14 cellular contexts compared by ENCODE assay signal in the genomic region with DNA sequence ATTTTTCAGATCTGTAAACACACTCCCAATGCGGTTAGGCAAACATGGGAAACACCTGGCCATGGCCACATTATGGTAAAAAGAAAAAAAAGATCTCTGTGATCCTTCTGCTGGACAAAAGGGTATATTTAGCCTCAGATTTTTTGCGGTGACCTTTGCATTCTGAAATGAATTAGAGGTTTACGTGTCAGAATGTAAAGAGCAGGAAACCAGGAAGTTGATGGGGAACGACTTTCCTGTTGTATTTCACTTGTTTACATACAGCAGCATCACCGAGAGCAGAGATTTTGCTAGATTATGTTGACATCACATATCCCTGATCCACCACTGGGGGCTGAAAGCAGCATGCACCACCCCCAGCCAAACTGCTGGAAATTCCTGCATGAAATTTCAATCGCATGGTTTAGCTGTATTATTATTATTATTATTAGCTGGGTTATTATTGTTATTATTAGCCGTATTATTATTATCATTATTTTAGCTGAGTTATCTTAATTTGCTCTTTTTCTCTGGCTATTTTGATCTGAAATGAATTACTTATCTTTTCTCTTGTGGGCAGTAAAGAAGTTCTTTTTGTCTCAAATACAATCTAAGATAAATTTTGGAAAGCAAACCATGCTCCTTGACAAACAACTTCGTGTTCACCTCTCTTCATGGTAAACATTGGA.
DNase-seq lines count a peak whose midpoint lies in the region; ATAC-seq, FAIRE-seq and TF ChIP-seq lines count a peak whose summit lies in the region.
"Had no signal": no experiment of that assay in that cellular context is flagged by ENCODE, and none has a peak within 500 bp of the region (broad histone marks: within the 10 kb centered on the region; RNA-seq: fewer than 3 reads in every experiment).

No MANE protein-coding gene starts in this region.

- in situ Hi-C loops in HepG2 (cut with HindIII; ENCODE audit: extremely low pct_ligation_motif_present, low pct_unique_long_range_greater_than_20kb): no loop called here

- DNase-seq in DMS 273 (lab: John Stamatoyannopoulos, UW; ENCODE audit: unreplicated experiment) (peak; percentile 74), WTC11 (ENCODE audit: low spot score) (no peak), HepG2 (ENCODE audit: low spot score) (peak; percentile 92), GOT3 (lab: John Stamatoyannopoulos, UW) (no peak), NCI-H1092 treated with DMSO at 0.1 percent for 48 hours (lab: John Stamatoyannopoulos, UW) (no peak), NCI-H1436 (lab: John Stamatoyannopoulos, UW) (no peak)
- DNase-seq: activated CD4-positive, CD25-positive, alpha-beta regulatory T cell treated with anti-CD3 and anti-CD28 coated beads, Interleukin-2, amount 50 U/mL, for 72 hours; activated gamma-delta T cell; effector memory CD4-positive, alpha-beta T cell; stimulated activated CD4-positive, alpha-beta T cell treated with anti-CD3 and anti-CD28 coated beads, Interleukin-2, amount 100 ng/mL, for 48 hours had no signal

- H3K4me1 Mint-ChIP-seq in WTC11: peaks cover 34% of the 10 kb centered on the region

- WGBS in HUES64: 67% methylated on average over 6 of the region's 8 CpGs
- WGBS in HepG2 (ENCODE audit: low lambda C conversion rate): 17% methylated on average over 8 of the region's 8 CpGs

- FAIRE-seq in HepG2 (lab: Jason Lieb, UNC): no peak

- peak overlapping the region; percentile 56 for H3K4me2 ChIP-seq in HepG2 (ENCODE audit: low read depth, low read length)
- H3K4me2 ChIP-seq: PC-9 had no signal

- H3K27ac Mint-ChIP-seq in WTC11: peak overlapping the region; percentile 57; the same call in 1 of the 2 replicates

- no peak for TF ChIP-seq RAD21 in HepG2 (CRISPR knock-in tag; IDR thresholded peaks at IDR 0.05)

- no peaks in the 10 kb centered on the region for H3K9me3 ChIP-seq in HUES64 (ENCODE audit: insufficient read depth, low read depth, low read length)
- no peaks in the 10 kb centered on the region for H3K9me3 ChIP-seq in HepG2 (ENCODE audit: low read length)
- H3K9me3 ChIP-seq: neutrophil had no signal

- H3K9ac ChIP-seq in HUES64 (ENCODE audit: low read depth, low read length) (no peak overlapping the region), HepG2 (ENCODE audit: insufficient read depth, low read depth, low read length) (peak overlapping the region; percentile 16; the same call in 1 of the 2 replicates)

- no peak overlapping the region for H2AFZ ChIP-seq in HepG2 (ENCODE audit: low read length)
- H2AFZ ChIP-seq: PC-9 had no signal

- BruUV-seq in HepG2 (replicated peaks; lab: Mats Ljungman, UMichigan): no TSS peak

- no peaks in the 10 kb centered on the region for H4K20me1 ChIP-seq in HepG2 (ENCODE audit: insufficient read depth, low read length)

- CTCF ChIA-PET in WTC11 (lab: Charles Lee) (no interaction called here), HepG2 (lab: Yijun Ruan, JAX; ENCODE audit: low intra/inter-chr PET ratio, low total read pairs) (no interaction called here)

- TF ChIP-seq POLR2A in HepG2 (IDR thresholded peaks at IDR 0.05; ENCODE audit: insufficient read depth in 1 of 2, low read depth in 2 of 2, low read length in 2 of 2): no peak

- POLR2A ChIA-PET in WTC11 (lab: Charles Lee): no interaction called here
- POLR2A ChIA-PET in HepG2 (lab: Yijun Ruan, JAX): no interaction called here

- H3K4me1 ChIP-seq in HUES64 (ENCODE audit: insufficient read depth, low read length): peaks cover 34% of the 10 kb centered on the region
- peaks cover 34% of the 10 kb centered on the region for H3K4me1 ChIP-seq in HepG2 (ENCODE audit: insufficient read depth, low read length)

- H3K27ac ChIP-seq in HUES64 (ENCODE audit: low read depth, low read length) (peak overlapping the region; percentile 24; the same call in 1 of the 2 replicates), HepG2 (ENCODE audit: extremely low read length, insufficient read depth, low read length) (peak overlapping the region; percentile 60)
- H3K27ac ChIP-seq: neutrophil, PC-9 had no signal

- no peaks in the 10 kb centered on the region for H3K36me3 ChIP-seq in HUES64 (ENCODE audit: insufficient read depth, low read length)
- H3K36me3 ChIP-seq in HepG2 (replicated peaks in 1 of 2; ENCODE audit: control insufficient read depth in 1 of 2, insufficient read depth in 2 of 2, low read length in 2 of 2): no peaks in the 10 kb centered on the region
- H3K36me3 ChIP-seq: neutrophil had no signal

- TF ChIP-seq EP300 in HepG2 (IDR thresholded peaks at IDR 0.05; ENCODE audit: low read depth in 2 of 2, low read length in 2 of 2): peak in 1 of 2 experiments; percentile 66; a peak in 1 of 4 replicates
- TF ChIP-seq EP300 in HepG2 (CRISPR knock-in tag; IDR thresholded peaks at IDR 0.05; ENCODE audit: borderline replicate concordance): peak; percentile 34; the same call in 1 of the 2 replicates

- intact Hi-C loops in HepG2 (cut with micrococcal nuclease; ENCODE audit: unreplicated experiment): loop anchor here (5.0 kb wide), 1 partner anchor 60 kb away; no protein-coding TSS in a partner anchor

- no peaks in the 10 kb centered on the region for H3K27me3 Mint-ChIP-seq in WTC11 (ENCODE audit: low read depth)

- no peak for ATAC-seq in WTC11
- peak; percentile 94 for ATAC-seq in HepG2
- ATAC-seq in HG03442 (IDR thresholded peaks at IDR 0.05; ENCODE audit: unreplicated experiment): no peak

- H3K36me3 Mint-ChIP-seq in WTC11: no peaks in the 10 kb centered on the region

- no peak for TF ChIP-seq CTCF in WTC11 (IDR thresholded peaks at IDR 0.05)
- TF ChIP-seq CTCF in HepG2 (CRISPR knock-in tag; IDR thresholded peaks at IDR 0.05): peak; percentile 39

- no peaks in the 10 kb centered on the region for H3K9me3 Mint-ChIP-seq in WTC11

- no peaks in the 10 kb centered on the region for H3K27me3 ChIP-seq in HUES64 (ENCODE audit: insufficient read depth, low read length)
- no peaks in the 10 kb centered on the region for H3K27me3 ChIP-seq in HepG2 (ENCODE audit: control insufficient read depth in 1 of 2, insufficient read depth in 2 of 2, low read length in 2 of 2)

- H3K4me3 Mint-ChIP-seq in WTC11: no peak overlapping the region

- H3K4me3 ChIP-seq in HUES64 (ENCODE audit: low read length) (no peak overlapping the region), HepG2 (replicated peaks in 1 of 3; ENCODE audit: insufficient read depth in 1 of 3, low read depth in 2 of 3, low read length in 3 of 3) (peak overlapping the region in 2 of 3 experiments; percentile 12 to 19; a peak in 2 of 6 replicates)
- H3K4me3 ChIP-seq: PC-9 had no signal

- no peaks in the 10 kb centered on the region for H3K79me2 ChIP-seq in HepG2 (ENCODE audit: insufficient read depth, low read length)

TF ChIP-seq in WTC11, 78 proteins besides CTCF, POLR2A, EP300 and RAD21:
- TF ChIP-seq HMGA2 (CRISPR knock-in tag; IDR thresholded peaks at IDR 0.05) (peak; percentile 84), ESRRA (CRISPR knock-in tag; IDR thresholded peaks at IDR 0.05; ENCODE audit: borderline replicate concordance) (no peak), SOX15 (CRISPR knock-in tag; IDR thresholded peaks at IDR 0.05) (no peak), GABPB1 (CRISPR knock-in tag; IDR thresholded peaks at IDR 0.05) (peak; percentile 55; the same call in 1 of the 2 replicates), FOXK1 (CRISPR knock-in tag; IDR thresholded peaks at IDR 0.05) (no peak), ZNF317 (CRISPR knock-in tag; IDR thresholded peaks at IDR 0.05; ENCODE audit: borderline replicate concordance, low read depth) (no peak), SMAD4 (CRISPR knock-in tag; IDR thresholded peaks at IDR 0.05) (no peak)
TF ChIP-seq in WTC11: peak in this region for 2.

TF ChIP-seq in HepG2, 621 proteins besides CTCF, POLR2A, EP300 and RAD21 (continues in another document):
- TF ChIP-seq RFX3 (CRISPR knock-in tag; IDR thresholded peaks at IDR 0.05): no peak
- TF ChIP-seq, protein P1, sequence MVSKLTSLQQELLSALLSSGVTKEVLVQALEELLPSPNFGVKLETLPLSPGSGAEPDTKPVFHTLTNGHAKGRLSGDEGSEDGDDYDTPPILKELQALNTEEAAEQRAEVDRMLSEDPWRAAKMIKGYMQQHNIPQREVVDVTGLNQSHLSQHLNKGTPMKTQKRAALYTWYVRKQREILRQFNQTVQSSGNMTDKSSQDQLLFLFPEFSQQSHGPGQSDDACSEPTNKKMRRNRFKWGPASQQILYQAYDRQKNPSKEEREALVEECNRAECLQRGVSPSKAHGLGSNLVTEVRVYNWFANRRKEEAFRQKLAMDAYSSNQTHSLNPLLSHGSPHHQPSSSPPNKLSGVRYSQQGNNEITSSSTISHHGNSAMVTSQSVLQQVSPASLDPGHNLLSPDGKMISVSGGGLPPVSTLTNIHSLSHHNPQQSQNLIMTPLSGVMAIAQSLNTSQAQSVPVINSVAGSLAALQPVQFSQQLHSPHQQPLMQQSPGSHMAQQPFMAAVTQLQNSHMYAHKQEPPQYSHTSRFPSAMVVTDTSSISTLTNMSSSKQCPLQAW (CRISPR knock-in tag; IDR thresholded peaks at IDR 0.05): peak; percentile 79; the same call in 1 of the 2 replicates
- TF ChIP-seq, protein P2, sequence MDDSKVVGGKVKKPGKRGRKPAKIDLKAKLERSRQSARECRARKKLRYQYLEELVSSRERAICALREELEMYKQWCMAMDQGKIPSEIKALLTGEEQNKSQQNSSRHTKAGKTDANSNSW (CRISPR knock-in tag; IDR thresholded peaks at IDR 0.05; ENCODE audit: borderline replicate concordance): no peak
- TF ChIP-seq, protein P3, sequence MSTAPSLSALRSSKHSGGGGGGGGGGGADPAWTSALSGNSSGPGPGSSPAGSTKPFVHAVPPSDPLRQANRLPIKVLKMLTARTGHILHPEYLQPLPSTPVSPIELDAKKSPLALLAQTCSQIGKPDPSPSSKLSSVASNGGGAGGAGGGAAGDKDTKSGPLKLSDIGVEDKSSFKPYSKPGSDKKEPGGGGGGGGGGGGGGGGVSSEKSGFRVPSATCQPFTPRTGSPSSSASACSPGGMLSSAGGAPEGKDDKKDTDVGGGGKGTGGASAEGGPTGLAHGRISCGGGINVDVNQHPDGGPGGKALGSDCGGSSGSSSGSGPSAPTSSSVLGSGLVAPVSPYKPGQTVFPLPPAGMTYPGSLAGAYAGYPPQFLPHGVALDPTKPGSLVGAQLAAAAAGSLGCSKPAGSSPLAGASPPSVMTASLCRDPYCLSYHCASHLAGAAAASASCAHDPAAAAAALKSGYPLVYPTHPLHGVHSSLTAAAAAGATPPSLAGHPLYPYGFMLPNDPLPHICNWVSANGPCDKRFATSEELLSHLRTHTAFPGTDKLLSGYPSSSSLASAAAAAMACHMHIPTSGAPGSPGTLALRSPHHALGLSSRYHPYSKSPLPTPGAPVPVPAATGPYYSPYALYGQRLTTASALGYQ (CRISPR knock-in tag; IDR thresholded peaks at IDR 0.05): 0 out of 2 replicates have a peak, but pooled peaks have one; percentile 26

Comparison
In these comparisons a context has a peak if more than half of its experiments do, and no peak if none do; other contexts are left out.
1. DNase-seq: peak in DMS 273 (single experiment) and HepG2 (single experiment); none in WTC11 (single experiment), GOT3 (single experiment), NCI-H1092 treated with DMSO at 0.1 percent for 48 hours (single experiment) and NCI-H1436 (single experiment).